ENCODE assay signal across 2 cellular contexts in genomic region chr5:173620784-173621183, GRCh38.
A peak's percentile ranks its signal among the peaks of the same experiment; 100 is the strongest.
TF ChIP-seq lines count a peak whose summit lies in the region.

No MANE protein-coding gene starts in this region.

TF ChIP-seq in HepG2, 621 proteins besides CTCF, POLR2A, EP300 and RAD21:
- TF ChIP-seq ZNF629 (CRISPR knock-in tag; conservative IDR thresholded peaks at IDR 0.05) (peak; percentile 73), BORCS8-MEF2B (CRISPR knock-in tag; IDR thresholded peaks at IDR 0.05) (no peak)

TF ChIP-seq in K562, 482 proteins besides CTCF, POLR2A, EP300 and RAD21:
- TF ChIP-seq BRF1 (IDR thresholded peaks at IDR 0.05; ENCODE audit: borderline replicate concordance, extremely low read depth, insufficient read length) (no peak), ETV1 (tag; conservative IDR thresholded peaks at IDR 0.05; ENCODE audit: low read depth) (no peak), HES1 (IDR thresholded peaks at IDR 0.05; ENCODE audit: low read depth) (no peak), ADNP (tag; IDR thresholded peaks at IDR 0.05) (peak; percentile 38; the same call in 1 of the 2 replicates), BCOR (IDR thresholded peaks at IDR 0.05) (0 out of 2 replicates have a peak, but pooled peaks have one; percentile 12), NONO (IDR thresholded peaks at IDR 0.05; ENCODE audit: low read depth in 2 of 2, low read length in 1 of 2) (no peak), NFATC3 (IDR thresholded peaks at IDR 0.05) (no peak), CREBBP (IDR thresholded peaks at IDR 0.05; ENCODE audit: low read depth, low read length) (no peak), RBM25 (IDR thresholded peaks at IDR 0.05; ENCODE audit: low read depth, low read length, severe bottlenecking) (peak; percentile 84), ZNF311 (CRISPR knock-in tag; IDR thresholded peaks at IDR 0.05) (no peak), ARID2 (IDR thresholded peaks at IDR 0.05) (no peak), EWSR1 (IDR thresholded peaks at IDR 0.05; ENCODE audit: borderline replicate concordance, low read depth, partially characterized antibody) (no peak), SMAD1 (IDR thresholded peaks at IDR 0.05; ENCODE audit: low read depth, low read length, partially characterized antibody) (no peak), ESRRA (IDR thresholded peaks at IDR 0.05; ENCODE audit: borderline replicate concordance, low read depth) (no peak), EP400 (IDR thresholded peaks at IDR 0.05) (no peak), RNF2 (IDR thresholded peaks at IDR 0.05) (no peak), SNAPC5 (CRISPR knock-in tag; IDR thresholded peaks at IDR 0.05) (no peak)
